ENCODE assay signal across 17 cellular contexts in genomic region chr5:109848130-109848529, GRCh38.
A peak's percentile ranks its signal among the peaks of the same experiment; 100 is the strongest.
DNase-seq lines count a peak whose midpoint lies in the region; ATAC-seq lines count a peak whose summit lies in the region.
"Had no signal": no experiment of that assay in that cellular context is flagged by ENCODE, and none has a peak within 500 bp of the region (broad histone marks: within the 10 kb centered on the region; RNA-seq: fewer than 3 reads in every experiment).

No MANE protein-coding gene starts in this region.

- H3K36me3 Mint-ChIP-seq in activated T-cell treated with anti-CD3 and anti-CD28 coated beads, Interleukin-2, amount 50 U/mL, for 72 hours (ENCODE audit: insufficient read depth in 2 of 2) = peaks cover 22 to 49% of the 10 kb centered on the region in 2 donors
- H3K36me3 Mint-ChIP-seq in activated T-cell treated with anti-CD3 and anti-CD28 coated beads, Interleukin-2, amount 50 U/mL, for 4 hours (ENCODE audit: insufficient read depth) = peaks cover 64% of the 10 kb centered on the region
- peaks cover 72% of the 10 kb centered on the region for H3K36me3 Mint-ChIP-seq in CD4-positive, CD25-positive, alpha-beta regulatory T cell
- peaks cover 44 to 71% (median 62%) of the 10 kb centered on the region in 3 donors for H3K36me3 Mint-ChIP-seq in CD8-positive, alpha-beta memory T cell
- H3K36me3 Mint-ChIP-seq in immature natural killer cell = peaks cover 50 to 62% (median 56%) of the 10 kb centered on the region in 3 donors

- no peaks in the 10 kb centered on the region for H3K9me3 ChIP-seq in CD4-positive, CD25-positive, alpha-beta regulatory T cell (ENCODE audit: control insufficient read depth in 2 of 2, low read length in 2 of 2)
- no peaks in the 10 kb centered on the region for H3K9me3 ChIP-seq in CD8-positive, alpha-beta memory T cell (ENCODE audit: low read length)
- H3K9me3 ChIP-seq: A549 had no signal

- peaks cover 44% of the 10 kb centered on the region for H3K4me1 ChIP-seq in CD4-positive, CD25-positive, alpha-beta regulatory T cell (ENCODE audit: control insufficient read depth, insufficient read depth, low read length, poor library complexity, severe bottlenecking)
- peaks cover 66% of the 10 kb centered on the region for H3K4me1 ChIP-seq in CD8-positive, alpha-beta memory T cell (ENCODE audit: insufficient read depth, low read length)
- H3K4me1 ChIP-seq: A549 had no signal

- no peaks in the 10 kb centered on the region for H3K27me3 Mint-ChIP-seq in activated T-cell treated with anti-CD3 and anti-CD28 coated beads, Interleukin-2, amount 50 U/mL, for 72 hours (ENCODE audit: low read depth)
- H3K27me3 Mint-ChIP-seq in activated T-cell treated with anti-CD3 and anti-CD28 coated beads, Interleukin-2, amount 50 U/mL, for 4 hours (ENCODE audit: low read depth) = no peaks in the 10 kb centered on the region
- H3K27me3 Mint-ChIP-seq in CD4-positive, CD25-positive, alpha-beta regulatory T cell = no peaks in the 10 kb centered on the region
- no peaks in the 10 kb centered on the region for H3K27me3 Mint-ChIP-seq in CD8-positive, alpha-beta memory T cell
- peaks cover 0 to 3% (median 2%) of the 10 kb centered on the region in 3 donors for H3K27me3 Mint-ChIP-seq in immature natural killer cell (ENCODE audit: low read depth in 3 of 3)

- peaks cover 5 to 9% of the 10 kb centered on the region in 2 donors for H3K9me3 Mint-ChIP-seq in activated T-cell treated with anti-CD3 and anti-CD28 coated beads, Interleukin-2, amount 50 U/mL, for 72 hours
- H3K9me3 Mint-ChIP-seq in activated T-cell treated with anti-CD3 and anti-CD28 coated beads, Interleukin-2, amount 50 U/mL, for 4 hours = peaks cover 7% of the 10 kb centered on the region
- H3K9me3 Mint-ChIP-seq in CD4-positive, CD25-positive, alpha-beta regulatory T cell = peaks cover 0 to 6% (median 0%) of the 10 kb centered on the region in 7 donors
- no peaks in the 10 kb centered on the region for H3K9me3 Mint-ChIP-seq in CD8-positive, alpha-beta memory T cell
- H3K9me3 Mint-ChIP-seq in immature natural killer cell = no peaks in the 10 kb centered on the region

- DNase-seq in activated T-cell treated with anti-CD3 and anti-CD28 coated beads, Interleukin-2, amount 50 U/mL, for 72 hours = no peak
- no peak for DNase-seq in activated T-cell treated with anti-CD3 and anti-CD28 coated beads, Interleukin-2, amount 50 U/mL, for 4 hours
- DNase-seq in CD4-positive, CD25-positive, alpha-beta regulatory T cell = no peak
- DNase-seq in CD8-positive, alpha-beta memory T cell = no peak
- DNase-seq in immature natural killer cell (no peak), NCI-H2029 (lab: John Stamatoyannopoulos, UW) (no peak), occipital lobe (lab: John Stamatoyannopoulos, UW) (no peak)
- DNase-seq: DMS79, KBM-7, NCI-H1105 treated with DMSO at 0.1 percent for 48 hours, NCI-H1694, NCI-H510A, NCI-H774, OCI-M1, Right ventricle myocardium superior had no signal

- no peak for ATAC-seq in activated T-cell treated with anti-CD3 and anti-CD28 coated beads, Interleukin-2, amount 50 U/mL, for 72 hours (replicated peaks in 1 of 2)
- no peak for ATAC-seq in activated T-cell treated with anti-CD3 and anti-CD28 coated beads, Interleukin-2, amount 50 U/mL, for 4 hours
- no peak for ATAC-seq in CD4-positive, CD25-positive, alpha-beta regulatory T cell (ENCODE audit: low read depth in 2 of 2)
- no peak for ATAC-seq in GM18870 (IDR thresholded peaks at IDR 0.05; ENCODE audit: unreplicated experiment)
- ATAC-seq: A549 had no signal

- H3K4me3 ChIP-seq in CD4-positive, CD25-positive, alpha-beta regulatory T cell (ENCODE audit: low read depth, low read length) = no peak overlapping the region
- no peak overlapping the region for H3K4me3 ChIP-seq in CD8-positive, alpha-beta memory T cell (ENCODE audit: low read length)
- H3K4me3 ChIP-seq: A549 had no signal

- peak overlapping the region; percentile 56 for H3K27ac Mint-ChIP-seq in activated T-cell treated with anti-CD3 and anti-CD28 coated beads, Interleukin-2, amount 50 U/mL, for 72 hours
- peak overlapping the region; percentile 6 to 86 (median 74) for H3K27ac Mint-ChIP-seq in CD4-positive, CD25-positive, alpha-beta regulatory T cell
- peak overlapping the region in 7 of 8 donors; percentile 14 to 81 (median 61) for H3K27ac Mint-ChIP-seq in CD8-positive, alpha-beta memory T cell
- peak overlapping the region in 4 of 6 donors; percentile 3 to 86 (median 22) for H3K27ac Mint-ChIP-seq in immature natural killer cell

- POLR2A ChIA-PET in CD8-positive, alpha-beta memory T cell (lab: Charles Lee) = no interaction called here

- peak overlapping the region; percentile 15 for H3K27ac ChIP-seq in CD4-positive, CD25-positive, alpha-beta regulatory T cell (ENCODE audit: insufficient read depth, low read length, poor library complexity, severe bottlenecking)
- H3K27ac ChIP-seq in CD8-positive, alpha-beta memory T cell (ENCODE audit: low read depth, low read length) = no peak overlapping the region
- H3K27ac ChIP-seq: A549 had no signal

- CTCF ChIA-PET in CD8-positive, alpha-beta memory T cell (lab: Charles Lee) = no interaction called here

- peaks cover 52% of the 10 kb centered on the region for H3K36me3 ChIP-seq in CD4-positive, CD25-positive, alpha-beta regulatory T cell (ENCODE audit: control insufficient read depth, insufficient read depth, low read length)
- peaks cover 9% of the 10 kb centered on the region for H3K36me3 ChIP-seq in CD8-positive, alpha-beta memory T cell (ENCODE audit: insufficient read depth, low read length)

- H3K27me3 ChIP-seq in CD4-positive, CD25-positive, alpha-beta regulatory T cell (ENCODE audit: control insufficient read depth, insufficient read depth, low read length) = no peaks in the 10 kb centered on the region
- no peaks in the 10 kb centered on the region for H3K27me3 ChIP-seq in CD8-positive, alpha-beta memory T cell (ENCODE audit: insufficient read depth, low read length, poor library complexity, severe bottlenecking)

- H3K4me1 Mint-ChIP-seq in activated T-cell treated with anti-CD3 and anti-CD28 coated beads, Interleukin-2, amount 50 U/mL, for 72 hours (ENCODE audit: low read depth) = peaks cover 49% of the 10 kb centered on the region
- peaks cover 59% of the 10 kb centered on the region for H3K4me1 Mint-ChIP-seq in activated T-cell treated with anti-CD3 and anti-CD28 coated beads, Interleukin-2, amount 50 U/mL, for 4 hours (ENCODE audit: low read depth)
- H3K4me1 Mint-ChIP-seq in CD4-positive, CD25-positive, alpha-beta regulatory T cell = peaks cover 45 to 60% (median 47%) of the 10 kb centered on the region in 4 donors
- H3K4me1 Mint-ChIP-seq in CD8-positive, alpha-beta memory T cell = peaks cover 60 to 79% (median 63%) of the 10 kb centered on the region in 3 donors
- H3K4me1 Mint-ChIP-seq in immature natural killer cell = peaks cover 57 to 60% of the 10 kb centered on the region in 2 donors

- H3K4me3 Mint-ChIP-seq in activated T-cell treated with anti-CD3 and anti-CD28 coated beads, Interleukin-2, amount 50 U/mL, for 72 hours = no peak overlapping the region
- no peak overlapping the region for H3K4me3 Mint-ChIP-seq in activated T-cell treated with anti-CD3 and anti-CD28 coated beads, Interleukin-2, amount 50 U/mL, for 4 hours
- peak overlapping the region in 2 of 4 donors; percentile 9 to 59 for H3K4me3 Mint-ChIP-seq in CD4-positive, CD25-positive, alpha-beta regulatory T cell
- H3K4me3 Mint-ChIP-seq in CD8-positive, alpha-beta memory T cell = peak overlapping the region in 2 of 7 donors; percentile 51 to 58
- no peak overlapping the region for H3K4me3 Mint-ChIP-seq in immature natural killer cell

Comparison
In these comparisons a context has a peak if more than half of its experiments do, and no peak if none do; other contexts are left out.
1. H3K27ac Mint-ChIP-seq: peak in every context shown above with its lines; median percentile 74 in CD4-positive, CD25-positive, alpha-beta regulatory T cell; 61 in CD8-positive, alpha-beta memory T cell; 56 in activated T-cell treated with anti-CD3 and anti-CD28 coated beads, Interleukin-2, amount 50 U/mL, for 72 hours; 22 in immature natural killer cell.